ENCODE assay signal across 20 cellular contexts in genomic region chr11:27139742-27140141, GRCh38.
DNase-seq lines count a peak whose midpoint lies in the region; ATAC-seq lines count a peak whose summit lies in the region.
"Had no signal": no experiment of that assay in that cellular context is flagged by ENCODE, and none has a peak within 500 bp of the region (broad histone marks: within the 10 kb centered on the region; RNA-seq: fewer than 3 reads in every experiment).

No MANE protein-coding gene starts in this region.

- H3K4me3 ChIP-seq in naive thymus-derived CD4-positive, alpha-beta T cell (ENCODE audit: low read length): no peak overlapping the region
- H3K4me3 ChIP-seq: GM12878, SK-N-MC had no signal

- ATAC-seq in HG02870 (IDR thresholded peaks at IDR 0.05; ENCODE audit: unreplicated experiment) (no peak), HG03457 (IDR thresholded peaks at IDR 0.05; ENCODE audit: unreplicated experiment) (no peak)
- ATAC-seq in naive thymus-derived CD4-positive, alpha-beta T cell: no peak
- ATAC-seq: GM12878 had no signal

- H3K9me3 Mint-ChIP-seq in naive thymus-derived CD4-positive, alpha-beta T cell: peaks cover 4 to 55% (median 26%) of the 10 kb centered on the region in 11 donors

- H3K27me3 Mint-ChIP-seq in naive thymus-derived CD4-positive, alpha-beta T cell: peaks cover 0 to 11% (median 0%) of the 10 kb centered on the region in 5 donors
- H3K27me3 Mint-ChIP-seq: CD4-positive, alpha-beta T cell had no signal

- DNase-seq in COR-L47 (lab: John Stamatoyannopoulos, UW): peak; percentile 32
- peak; percentile 40 for DNase-seq in NCI-H2081 treated with DMSO at 0.1 percent for 48 hours (lab: John Stamatoyannopoulos, UW)
- DNase-seq in dedifferentiated amniotic fluid mesenchymal stem cell (ENCODE audit: extremely low spot score): peak; percentile 61
- peak; percentile 52 for DNase-seq in left kidney (ENCODE audit: low read depth, low spot score)
- no peak for DNase-seq in NCI-H226
- no peak for DNase-seq in naive thymus-derived CD4-positive, alpha-beta T cell
- DNase-seq: CD4-positive, alpha-beta T cell; GOT3; HFFc6; Karpas-422; NCI-H1436 treated with DMSO at 0.1 percent for 48 hours; NCI-H2029; NCI-H2171; OCI-M1; Right ventricle myocardium superior had no signal

- H3K4me1 ChIP-seq in naive thymus-derived CD4-positive, alpha-beta T cell (ENCODE audit: control insufficient read depth in 2 of 2, insufficient read depth in 2 of 2, low read length in 2 of 2): no peaks in the 10 kb centered on the region

- no peak overlapping the region for H3K27ac Mint-ChIP-seq in naive thymus-derived CD4-positive, alpha-beta T cell
- H3K27ac Mint-ChIP-seq: CD4-positive, alpha-beta T cell; HFFc6; IgD-negative memory B cell had no signal

- no peaks in the 10 kb centered on the region for H3K4me1 Mint-ChIP-seq in naive thymus-derived CD4-positive, alpha-beta T cell
- H3K4me1 Mint-ChIP-seq: IgD-negative memory B cell had no signal

- POLR2A ChIA-PET in naive thymus-derived CD4-positive, alpha-beta T cell (lab: Charles Lee): no interaction called here

- H3K9me3 ChIP-seq in naive thymus-derived CD4-positive, alpha-beta T cell (ENCODE audit: control insufficient read depth in 2 of 3, low read length in 3 of 3): peaks cover 0 to 5% (median 0%) of the 10 kb centered on the region in 3 experiments

- no peak overlapping the region for H3K4me3 Mint-ChIP-seq in naive thymus-derived CD4-positive, alpha-beta T cell
- H3K4me3 Mint-ChIP-seq: CD4-positive, alpha-beta T cell; HFFc6; IgD-negative memory B cell had no signal

- H3K36me3 ChIP-seq in naive thymus-derived CD4-positive, alpha-beta T cell (ENCODE audit: control insufficient read depth in 2 of 3, insufficient read depth in 3 of 3, low read length in 3 of 3): no peaks in the 10 kb centered on the region

- H3K27me3 ChIP-seq in naive thymus-derived CD4-positive, alpha-beta T cell (ENCODE audit: control insufficient read depth in 2 of 2, insufficient read depth in 2 of 2, low read length in 2 of 2): no peaks in the 10 kb centered on the region

- H3K27ac ChIP-seq in naive thymus-derived CD4-positive, alpha-beta T cell (ENCODE audit: low read depth, low read length): no peak overlapping the region
- H3K27ac ChIP-seq: SK-N-MC had no signal

- intact Hi-C loops in naive thymus-derived CD4-positive, alpha-beta T cell (cut with micrococcal nuclease): no loop called here

- CTCF ChIA-PET in naive thymus-derived CD4-positive, alpha-beta T cell (lab: Charles Lee): no interaction called here

- peaks cover 0 to 8% (median 0%) of the 10 kb centered on the region in 5 donors for H3K36me3 Mint-ChIP-seq in naive thymus-derived CD4-positive, alpha-beta T cell
- H3K36me3 Mint-ChIP-seq: IgD-negative memory B cell had no signal

Comparison
In these comparisons a context has a peak if more than half of its experiments do, and no peak if none do; other contexts are left out.
1. DNase-seq: peak in COR-L47 (single experiment), NCI-H2081 treated with DMSO at 0.1 percent for 48 hours (single experiment), dedifferentiated amniotic fluid mesenchymal stem cell (single experiment) and left kidney (single experiment); none in NCI-H226 (single experiment) and naive thymus-derived CD4-positive, alpha-beta T cell (0 of 9).